Comparison of ENCODE assay signal across 18 cellular contexts in the genomic region with DNA sequence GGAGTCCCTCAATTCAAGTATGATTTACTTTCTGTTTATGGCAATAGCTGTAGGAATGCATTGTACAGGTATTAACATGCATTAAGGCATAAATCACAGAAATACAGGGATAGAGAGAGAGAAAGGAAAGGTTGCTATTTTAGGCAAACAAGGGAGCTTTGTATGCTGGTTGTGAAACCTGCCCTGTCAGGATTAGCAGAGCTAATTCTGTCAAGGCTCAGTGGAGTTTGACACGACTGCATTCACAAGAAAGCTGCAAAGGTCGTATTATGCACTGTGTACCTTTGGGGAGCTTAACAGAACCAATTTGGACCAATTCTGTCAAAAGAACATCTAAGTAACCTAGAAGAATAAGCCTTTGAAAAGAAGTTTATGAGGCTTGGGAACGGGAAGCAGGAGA.
DNase-seq lines count a peak whose midpoint lies in the region; ATAC-seq, FAIRE-seq and TF ChIP-seq lines count a peak whose summit lies in the region.
"Had no signal": no experiment of that assay in that cellular context is flagged by ENCODE, and none has a peak within 500 bp of the region (broad histone marks: within the 10 kb centered on the region; RNA-seq: fewer than 3 reads in every experiment).

No MANE protein-coding gene starts in this region.

- H3K79me2 ChIP-seq in HepG2 (ENCODE audit: insufficient read depth, low read length) = no peaks in the 10 kb centered on the region

- POLR2A ChIA-PET in HepG2 (lab: Yijun Ruan, JAX) = no interaction called here

- H3K4me3 ChIP-seq in HepG2 (replicated peaks in 1 of 3; ENCODE audit: insufficient read depth in 1 of 3, low read depth in 2 of 3, low read length in 3 of 3) (peak overlapping the region in 2 of 3 experiments; percentile 18 to 42; a peak in 2 of 6 replicates), right lobe of liver (no peak overlapping the region), coronary artery (peak overlapping the region; percentile 3)
- H3K4me3 ChIP-seq: right atrium auricular region, SJSA1, vagina had no signal

- H3K36me3 Mint-ChIP-seq in nephron (ENCODE audit: low read depth) (no peaks in the 10 kb centered on the region), CD14-positive monocyte (no peaks in the 10 kb centered on the region)
- H3K36me3 Mint-ChIP-seq in activated naive CD4-positive, alpha-beta T cell treated with anti-CD3 and anti-CD28 coated beads for 36 hours (ENCODE audit: low read depth) = no peaks in the 10 kb centered on the region

- BruUV-seq in HepG2 (replicated peaks; lab: Mats Ljungman, UMichigan) = no TSS peak

- H3K4me2 ChIP-seq in HepG2 (ENCODE audit: low read depth, low read length) = peak overlapping the region; percentile 62

- FAIRE-seq in HepG2 (lab: Jason Lieb, UNC) = peak; percentile 51
- no peak for FAIRE-seq in D721Med (lab: Jason Lieb, UNC)
- FAIRE-seq: A204.1 had no signal

- H4K20me1 ChIP-seq in HepG2 (ENCODE audit: insufficient read depth, low read length) = no peaks in the 10 kb centered on the region

- TF ChIP-seq EP300 in HepG2 (IDR thresholded peaks at IDR 0.05; ENCODE audit: low read depth in 2 of 2, low read length in 2 of 2) = peak in 1 of 2 experiments; percentile 73; a peak in 2 of 4 replicates
- TF ChIP-seq EP300 in HepG2 (CRISPR knock-in tag; IDR thresholded peaks at IDR 0.05; ENCODE audit: borderline replicate concordance) = no peak

- no peak overlapping the region for H3K4me3 Mint-ChIP-seq in nephron
- no peak overlapping the region for H3K4me3 Mint-ChIP-seq in CD14-positive monocyte
- H3K4me3 Mint-ChIP-seq in activated naive CD4-positive, alpha-beta T cell treated with anti-CD3 and anti-CD28 coated beads for 36 hours = no peak overlapping the region
- H3K4me3 Mint-ChIP-seq: T-helper 17 cell had no signal

- TF ChIP-seq POLR2A in HepG2 (IDR thresholded peaks at IDR 0.05; ENCODE audit: insufficient read depth in 1 of 2, low read depth in 2 of 2, low read length in 2 of 2) = no peak
- TF ChIP-seq POLR2A in right lobe of liver (IDR thresholded peaks at IDR 0.05) = no peak

- H3K27me3 ChIP-seq in HepG2 (ENCODE audit: control insufficient read depth in 1 of 2, insufficient read depth in 2 of 2, low read length in 2 of 2) (no peaks in the 10 kb centered on the region), right lobe of liver (no peaks in the 10 kb centered on the region)
- H3K27me3 ChIP-seq: right atrium auricular region, SJSA1, vagina had no signal

- peak overlapping the region; percentile 40 to 57 (median 56) for H3K27ac Mint-ChIP-seq in nephron
- H3K27ac Mint-ChIP-seq in CD14-positive monocyte = no peak overlapping the region
- H3K27ac Mint-ChIP-seq in activated naive CD4-positive, alpha-beta T cell treated with anti-CD3 and anti-CD28 coated beads for 36 hours = no peak overlapping the region
- H3K27ac Mint-ChIP-seq: T-helper 17 cell had no signal

- H3K9me3 Mint-ChIP-seq in nephron = peaks cover 10% of the 10 kb centered on the region
- H3K9me3 Mint-ChIP-seq in CD14-positive monocyte = peaks cover 0 to 7% (median 2%) of the 10 kb centered on the region in 7 donors
- H3K9me3 Mint-ChIP-seq in activated naive CD4-positive, alpha-beta T cell treated with anti-CD3 and anti-CD28 coated beads for 36 hours = peaks cover 15% of the 10 kb centered on the region

- H3K4me1 ChIP-seq in HepG2 (ENCODE audit: insufficient read depth, low read length) (peaks cover 17% of the 10 kb centered on the region), right lobe of liver (no peaks in the 10 kb centered on the region)
- H3K4me1 ChIP-seq: right atrium auricular region, SJSA1, vagina had no signal

- ATAC-seq in HepG2 (peak; percentile 99), right lobe of liver (no peak)
- ATAC-seq: left lobe of liver, T-helper 17 cell had no signal

- peaks cover 16% of the 10 kb centered on the region for H3K4me1 Mint-ChIP-seq in nephron
- no peaks in the 10 kb centered on the region for H3K4me1 Mint-ChIP-seq in CD14-positive monocyte
- H3K4me1 Mint-ChIP-seq in activated naive CD4-positive, alpha-beta T cell treated with anti-CD3 and anti-CD28 coated beads for 36 hours (ENCODE audit: low read depth) = no peaks in the 10 kb centered on the region
- H3K4me1 Mint-ChIP-seq: T-helper 17 cell had no signal

- intact Hi-C loops in HepG2 (cut with micrococcal nuclease; ENCODE audit: unreplicated experiment) (loop anchor here (5.0 to 10.0 kb wide), 3 partner anchors 75 to 1673 kb away; no protein-coding TSS in a partner anchor), right lobe of liver (cut with DNase I) (no loop called here), CD14-positive monocyte (cut with micrococcal nuclease) (no loop called here)
- intact Hi-C loops in activated naive CD4-positive, alpha-beta T cell treated with anti-CD3 and anti-CD28 coated beads for 36 hours (cut with micrococcal nuclease) = no loop called here

- TF ChIP-seq RAD21 in HepG2 (CRISPR knock-in tag; IDR thresholded peaks at IDR 0.05) = no peak

- 0 out of 2 replicates have a peak overlapping the region, but pooled peaks have one; percentile 14 for H3K9ac ChIP-seq in HepG2 (ENCODE audit: insufficient read depth, low read depth, low read length)

- in situ Hi-C loops in HepG2 (cut with HindIII; ENCODE audit: extremely low pct_ligation_motif_present, low pct_unique_long_range_greater_than_20kb) = no loop called here

- H3K36me3 ChIP-seq in HepG2 (replicated peaks in 1 of 2; ENCODE audit: control insufficient read depth in 1 of 2, insufficient read depth in 2 of 2, low read length in 2 of 2) (no peaks in the 10 kb centered on the region), right lobe of liver (no peaks in the 10 kb centered on the region)
- H3K36me3 ChIP-seq: right atrium auricular region, SJSA1, vagina had no signal

- H3K27ac ChIP-seq in HepG2 (ENCODE audit: extremely low read length, insufficient read depth, low read length) = peak overlapping the region; percentile 61
- H3K27ac ChIP-seq in right lobe of liver = no peak overlapping the region
- no peak overlapping the region for H3K27ac ChIP-seq in coronary artery
- H3K27ac ChIP-seq: right atrium auricular region, SJSA1, vagina had no signal

- CTCF ChIA-PET in HepG2 (lab: Yijun Ruan, JAX; ENCODE audit: low intra/inter-chr PET ratio, low total read pairs) = no interaction called here
- CTCF ChIA-PET in activated naive CD4-positive, alpha-beta T cell treated with anti-CD3 and anti-CD28 coated beads for 36 hours (lab: Charles Lee) = interaction anchor here (0.5 kb wide), 1 partner anchor 58 kb away, joined by 3 read pairs; no protein-coding TSS in a partner anchor

- peak overlapping the region; percentile 64 for H2AFZ ChIP-seq in HepG2 (ENCODE audit: low read length)

- no peak for TF ChIP-seq CTCF in HepG2 (CRISPR knock-in tag; IDR thresholded peaks at IDR 0.05)
- TF ChIP-seq CTCF in right lobe of liver (IDR thresholded peaks at IDR 0.05) = no peak
- no peak for TF ChIP-seq CTCF in coronary artery (IDR thresholded peaks at IDR 0.05)
- TF ChIP-seq CTCF in nephron (IDR thresholded peaks at IDR 0.05; ENCODE audit: unreplicated experiment in 3 of 3) = no peak
- no peak for TF ChIP-seq CTCF in D721Med (IDR thresholded peaks at IDR 0.05; ENCODE audit: insufficient read depth, missing control alignments)
- no peak for TF ChIP-seq CTCF in CD14-positive monocyte (IDR thresholded peaks at IDR 0.05)

- H3K27me3 Mint-ChIP-seq in nephron (ENCODE audit: low read depth) = no peaks in the 10 kb centered on the region
- H3K27me3 Mint-ChIP-seq in CD14-positive monocyte (ENCODE audit: low read depth in 3 of 3) = peaks cover 0 to 4% (median 0%) of the 10 kb centered on the region in 3 donors
- no peaks in the 10 kb centered on the region for H3K27me3 Mint-ChIP-seq in activated naive CD4-positive, alpha-beta T cell treated with anti-CD3 and anti-CD28 coated beads for 36 hours (ENCODE audit: low read depth)
- H3K27me3 Mint-ChIP-seq: T-helper 17 cell had no signal

- H3K9me3 ChIP-seq in HepG2 (ENCODE audit: low read length) (no peaks in the 10 kb centered on the region), right lobe of liver (no peaks in the 10 kb centered on the region)
- H3K9me3 ChIP-seq: SJSA1, vagina had no signal

- WGBS in HepG2 (ENCODE audit: low lambda C conversion rate) = 2% methylated on average over 3 of the region's 3 CpGs
- WGBS in right lobe of liver (ENCODE audit: insufficient coverage, low coverage, low lambda C conversion rate, missing lambda C conversion rate) = 21% methylated on average over 3 of the region's 3 CpGs

- DNase-seq in HepG2 (ENCODE audit: low spot score) = peak; percentile 56
- DNase-seq in right lobe of liver = no peak
- DNase-seq in coronary artery (ENCODE audit: low spot score) = no peak
- DNase-seq in activated T-cell treated with anti-CD3 and anti-CD28 coated beads for 4 hours = no peak
- DNase-seq in D721Med (ENCODE audit: insufficient read length, low spot score) = no peak
- no peak for DNase-seq in CD14-positive monocyte (ENCODE audit: low spot score)
- no peak for DNase-seq in activated naive CD4-positive, alpha-beta T cell treated with anti-CD3 and anti-CD28 coated beads for 36 hours
- DNase-seq: activated CD4-positive, alpha-beta T cell treated with anti-CD3 and anti-CD28 coated beads, Interleukin-2, amount 50 U/mL, for 1 hour; activated CD8-positive, alpha-beta memory T cell treated with anti-CD3 and anti-CD28 coated beads, Interleukin-2, amount 50 U/mL, for 4 hours; activated effector memory CD4-positive, alpha-beta T cell treated with Interleukin-2 at 50 U/mL for 16 hours; cerebellar nuclear complex; T-helper 17 cell had no signal

TF ChIP-seq in HepG2, 621 proteins besides CTCF, POLR2A, EP300 and RAD21 (continues in another document):
- TF ChIP-seq NONO (IDR thresholded peaks at IDR 0.05) (no peak), NONO (CRISPR knock-in tag; conservative IDR thresholded peaks at IDR 0.05) (0 out of 2 replicates have a peak, but pooled peaks have one; percentile 23), NR2F6 (IDR thresholded peaks at IDR 0.05) (peak; percentile 38; the same call in 1 of the 2 replicates), NR2F6 (CRISPR knock-in tag; IDR thresholded peaks at IDR 0.05) (peak; percentile 29; the same call in 1 of the 2 replicates), MEIS1 (CRISPR knock-in tag; IDR thresholded peaks at IDR 0.05; ENCODE audit: borderline replicate concordance) (peak; percentile 46; the same call in 1 of the 2 replicates), ZNF3 (CRISPR knock-in tag; IDR thresholded peaks at IDR 0.05) (no peak)
- TF ChIP-seq, protein P1, sequence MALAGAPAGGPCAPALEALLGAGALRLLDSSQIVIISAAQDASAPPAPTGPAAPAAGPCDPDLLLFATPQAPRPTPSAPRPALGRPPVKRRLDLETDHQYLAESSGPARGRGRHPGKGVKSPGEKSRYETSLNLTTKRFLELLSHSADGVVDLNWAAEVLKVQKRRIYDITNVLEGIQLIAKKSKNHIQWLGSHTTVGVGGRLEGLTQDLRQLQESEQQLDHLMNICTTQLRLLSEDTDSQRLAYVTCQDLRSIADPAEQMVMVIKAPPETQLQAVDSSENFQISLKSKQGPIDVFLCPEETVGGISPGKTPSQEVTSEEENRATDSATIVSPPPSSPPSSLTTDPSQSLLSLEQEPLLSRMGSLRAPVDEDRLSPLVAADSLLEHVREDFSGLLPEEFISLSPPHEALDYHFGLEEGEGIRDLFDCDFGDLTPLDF (CRISPR knock-in tag; IDR thresholded peaks at IDR 0.05) = no peak

Comparison
In these comparisons a context has a peak if more than half of its experiments do, and no peak if none do; other contexts are left out.
1. H3K4me3 ChIP-seq: peak in HepG2 (2 of 3) and coronary artery (single experiment); none in right lobe of liver (0 of 3).
2. H3K27ac Mint-ChIP-seq: peak in nephron (3 of 3); none in CD14-positive monocyte (0 of 7) and activated naive CD4-positive, alpha-beta T cell treated with anti-CD3 and anti-CD28 coated beads for 36 hours (single experiment).